ENCODE assay signal across 8 cellular contexts in genomic region chr7:98879198-98879988, GRCh38. TPM values are rescaled to one million over a fixed set of nuclear protein-coding genes. Genes with fewer than 3 reads are reported as not detected.
DNase-seq lines count a peak whose midpoint lies in the region; ATAC-seq, FAIRE-seq and TF ChIP-seq lines count a peak whose summit lies in the region.

No MANE protein-coding gene starts in this region.

- H3K4me1 ChIP-seq in esophagus muscularis mucosa (peaks cover 19 to 27% (median 22%) of the 10 kb centered on the region in 4 donors), neuronal stem cell (ENCODE audit: control insufficient read depth in 2 of 2, insufficient read depth in 1 of 2, low read depth in 1 of 2, low read length in 2 of 2) (peaks cover 6 to 12% of the 10 kb centered on the region in 2 donors), upper lobe of right lung (peaks cover 10% of the 10 kb centered on the region)

- H2BK5ac ChIP-seq in neuronal stem cell (ENCODE audit: low read length): peak overlapping the region; percentile 93

- H3K9me3 ChIP-seq in esophagus muscularis mucosa: no peaks in the 10 kb centered on the region
- no peaks in the 10 kb centered on the region for H3K9me3 ChIP-seq in neuronal stem cell (replicated peaks in 1 of 2; ENCODE audit: control insufficient read depth in 2 of 2, insufficient read depth in 1 of 2, low read depth in 1 of 2, low read length in 2 of 2)
- H3K9me3 ChIP-seq in upper lobe of right lung: no peaks in the 10 kb centered on the region

- H3K36me3 ChIP-seq in esophagus muscularis mucosa: peaks cover 29 to 37% (median 33%) of the 10 kb centered on the region in 4 donors
- H3K36me3 ChIP-seq in neuronal stem cell (replicated peaks in 1 of 2; ENCODE audit: control insufficient read depth in 2 of 2, insufficient read depth in 2 of 2, low read length in 2 of 2): peaks cover 16 to 39% of the 10 kb centered on the region in 2 donors
- H3K36me3 ChIP-seq in upper lobe of right lung: peaks cover 32% of the 10 kb centered on the region

- no peaks in the 10 kb centered on the region for H3K27me3 ChIP-seq in esophagus muscularis mucosa
- H3K27me3 ChIP-seq in neuronal stem cell (ENCODE audit: control insufficient read depth in 3 of 3, insufficient read depth in 3 of 3, low read depth in 1 of 3, low read length in 3 of 3): peaks cover 0 to 19% (median 0%) of the 10 kb centered on the region in 3 experiments
- H3K27me3 ChIP-seq in upper lobe of right lung: no peaks in the 10 kb centered on the region

- H3K27ac ChIP-seq in esophagus muscularis mucosa (replicated peaks in 1 of 4) (peak overlapping the region; percentile 91 to 99 (median 96)), neuronal stem cell (replicated peaks; ENCODE audit: low read length) (peak overlapping the region; percentile 37), upper lobe of right lung (peak overlapping the region; percentile 96)

- H2AK5ac ChIP-seq in neuronal stem cell (ENCODE audit: low read depth, low read length): peak overlapping the region; percentile 96

- H2BK120ac ChIP-seq in neuronal stem cell (ENCODE audit: low read depth, low read length): no peak overlapping the region

- intact Hi-C loops in esophagus muscularis mucosa (cut with DNase I): no loop called here
- intact Hi-C loops in upper lobe of right lung (cut with DNase I): no loop called here

- peak overlapping the region; percentile 99 for H2AFZ ChIP-seq in neuronal stem cell (ENCODE audit: low read length)

- peak overlapping the region; percentile 77 for H3K4me2 ChIP-seq in neuronal stem cell (ENCODE audit: insufficient read depth, low read length, poor library complexity, severe bottlenecking)

- FAIRE-seq in GM18507 (lab: Jason Lieb, UNC): peak; percentile 91

- ATAC-seq in HG02970 (IDR thresholded peaks at IDR 0.05; ENCODE audit: low FRiP score, unreplicated experiment) (peak; percentile 54), upper lobe of right lung (peak; percentile 51)

- H4K8ac ChIP-seq in neuronal stem cell (ENCODE audit: low read depth, low read length): no peak overlapping the region

- TF ChIP-seq EP300 in esophagus muscularis mucosa (IDR thresholded peaks at IDR 0.05): no peak

- peaks cover 15% of the 10 kb centered on the region for H3K79me1 ChIP-seq in neuronal stem cell (ENCODE audit: low read depth, low read length)

- TF ChIP-seq CTCF in esophagus muscularis mucosa (IDR thresholded peaks at IDR 0.05): peak in 2 of 3 experiments; percentile 7 to 21
- TF ChIP-seq CTCF in upper lobe of right lung (IDR thresholded peaks at IDR 0.05): no peak

- DNase-seq in A172 (ENCODE audit: low spot score) (peak; percentile 39), GM18507 (ENCODE audit: extremely low spot score, insufficient read length, low read depth) (peak; percentile 60), NCI-H774 (lab: John Stamatoyannopoulos, UW) (peak; percentile 16), activated T-cell treated with anti-CD3 and anti-CD28 coated beads for 1 hour (ENCODE audit: low read depth) (peak; percentile 47), esophagus muscularis mucosa (ENCODE audit: extremely low spot score) (no peak), neuronal stem cell (ENCODE audit: low spot score) (no peak), upper lobe of right lung (peak; percentile 66)

- no peak overlapping the region for H2BK15ac ChIP-seq in neuronal stem cell (ENCODE audit: low read length)

- H3K14ac ChIP-seq in neuronal stem cell (ENCODE audit: low read length): peak overlapping the region; percentile 82

- H3K18ac ChIP-seq in neuronal stem cell (ENCODE audit: low read length): peak overlapping the region; percentile 90

- no peak overlapping the region for H3K4ac ChIP-seq in neuronal stem cell (ENCODE audit: low read length)

- no peak for TF ChIP-seq POLR2A in esophagus muscularis mucosa (IDR thresholded peaks at IDR 0.05; ENCODE audit: low read depth)

- peak overlapping the region; percentile 84 to 100 (median 92) for H3K4me3 ChIP-seq in esophagus muscularis mucosa
- H3K4me3 ChIP-seq in neuronal stem cell (ENCODE audit: low read length in 2 of 2): peak overlapping the region; percentile 94
- peak overlapping the region; percentile 74 for H3K4me3 ChIP-seq in upper lobe of right lung

- peak overlapping the region; percentile 65 for H3K23ac ChIP-seq in neuronal stem cell (ENCODE audit: low read depth, low read length, poor library complexity)

- 1% methylated on average over 23 of the region's 29 CpGs for WGBS in esophagus muscularis mucosa
- no CpG with 5 or more reads among the region's 29 CpGs for WGBS in neuronal stem cell (ENCODE audit: extremely low coverage in 2 of 2, insufficient read length in 2 of 2, insufficient replicate concordance in 1 of 2), 2 donors

- H4K91ac ChIP-seq in neuronal stem cell (ENCODE audit: low read depth, low read length, poor library complexity): no peak overlapping the region

- no peak overlapping the region for H2BK12ac ChIP-seq in neuronal stem cell (ENCODE audit: low read length)

- H3K9ac ChIP-seq in neuronal stem cell (ENCODE audit: low read depth, low read length, poor library complexity): peak overlapping the region; percentile 94

RNA-seq across cellular contexts. Expression of gene TRRAP, which starts 1.1 kb away (rescaled TPM):
- 11.9 and 12.9 TPM in 2 replicates for total RNA-seq in A172 (2014; rRNA removed; shearing (Covaris generic))
- total RNA-seq in esophagus muscularis mucosa (10 to 100 TPM; 22.9 to 38.0 (median 29.7) TPM), upper lobe of right lung (35.6 TPM)
- 11.5 TPM for polyA plus RNA-seq in neuronal stem cell (2013, experiment 1 of 2)
- 11.9 TPM for polyA plus RNA-seq in neuronal stem cell (2013, experiment 2 of 2)

RNA-seq across cellular contexts. Expression of gene TMEM130, which starts 9.6 kb away (rescaled TPM):
- total RNA-seq in A172 (2014; rRNA removed; shearing (Covaris generic)): 2.0 and 4.1 TPM in 2 replicates
- 1 to 10 TPM in 1 of 4 donors, under 1 TPM in 3; 0.57 to 2.3 (median 0.87) TPM for total RNA-seq in esophagus muscularis mucosa
- 6.8 TPM for polyA plus RNA-seq in neuronal stem cell (2013, experiment 1 of 2)
- 7.0 TPM for polyA plus RNA-seq in neuronal stem cell (2013, experiment 2 of 2)
- 20.0 TPM for total RNA-seq in upper lobe of right lung

Comparison
In these comparisons a context has a peak if more than half of its experiments do, and no peak if none do; other contexts are left out.
1. DNase-seq: peak in A172 (single experiment), GM18507 (single experiment), NCI-H774 (single experiment), activated T-cell treated with anti-CD3 and anti-CD28 coated beads for 1 hour (single experiment) and upper lobe of right lung (single experiment); none in esophagus muscularis mucosa (single experiment) and neuronal stem cell (single experiment).
2. H3K27ac ChIP-seq: peak in every context shown above with its lines; median percentile 96 in esophagus muscularis mucosa; 96 in upper lobe of right lung; 37 in neuronal stem cell.
3. Peak in every context shown above with its lines, with median percentiles within 50 percentile points of each other: H3K4me3 ChIP-seq.